ENCODE assay signal across 9 cellular contexts in the genomic region with DNA sequence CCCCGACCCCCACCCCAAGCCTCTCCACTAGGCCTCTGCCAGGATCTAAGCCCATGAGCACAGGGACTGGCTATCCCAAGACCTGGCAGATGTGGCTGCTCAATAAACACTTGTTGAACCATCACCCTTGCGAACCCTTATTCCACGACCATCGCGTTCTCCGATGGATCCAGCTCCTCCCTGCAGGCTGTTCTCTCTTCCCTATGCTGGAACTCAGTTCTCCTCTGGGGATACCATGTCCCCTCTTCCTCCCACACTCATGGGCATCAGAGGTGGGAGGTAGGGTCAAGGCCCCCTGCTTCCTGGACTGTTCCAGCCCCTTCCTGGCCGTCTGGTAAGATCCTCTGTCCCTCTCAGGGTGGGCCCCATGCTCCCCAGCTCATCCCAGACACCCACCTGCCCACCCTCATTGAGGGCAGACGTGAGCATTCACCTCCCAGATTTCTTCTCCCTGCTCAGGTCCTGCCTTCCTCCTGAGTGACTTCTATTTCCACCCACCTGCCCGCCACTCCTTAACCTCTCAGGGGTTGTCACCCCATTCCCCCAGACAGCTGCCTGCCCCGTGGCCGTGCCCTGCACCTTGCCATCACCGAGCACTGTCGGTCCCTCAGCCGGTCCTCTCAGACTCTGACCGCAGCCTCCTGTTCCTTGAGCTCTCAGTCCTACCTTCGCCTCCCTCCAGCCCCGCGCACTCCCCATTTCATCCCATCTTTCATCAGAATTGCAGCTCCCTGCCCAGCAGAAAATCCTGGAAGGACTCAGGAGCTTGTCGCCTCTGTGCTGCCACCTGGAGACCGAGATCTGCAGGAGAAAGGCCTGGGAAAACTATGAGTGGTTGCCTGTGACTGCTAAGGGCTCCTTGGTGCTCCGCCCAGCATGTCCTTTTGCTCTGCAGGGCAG. TPM values are rescaled to one million over a fixed set of nuclear protein-coding genes. Genes with fewer than 3 reads are reported as not detected.
DNase-seq lines count a peak whose midpoint lies in the region; ATAC-seq, FAIRE-seq and TF ChIP-seq lines count a peak whose summit lies in the region.
"Had no signal": no experiment of that assay in that cellular context is flagged by ENCODE, and none has a peak within 500 bp of the region (broad histone marks: within the 10 kb centered on the region; RNA-seq: fewer than 3 reads in every experiment).

No MANE protein-coding gene starts in this region.

- no peaks in the 10 kb centered on the region for H3K4me1 Mint-ChIP-seq in activated T-cell treated with anti-CD3 and anti-CD28 coated beads, Interleukin-2, amount 50 U/mL, for 72 hours (ENCODE audit: low read depth)

- peak; percentile 19 for TF ChIP-seq CTCF in MM.1S (IDR thresholded peaks at IDR 0.05; ENCODE audit: low read length)
- TF ChIP-seq CTCF in body of pancreas (IDR thresholded peaks at IDR 0.05), result peak in 5 of 7 experiments; percentile 6 to 31 (median 23)

- no peaks in the 10 kb centered on the region for H3K9me3 Mint-ChIP-seq in activated T-cell treated with anti-CD3 and anti-CD28 coated beads, Interleukin-2, amount 50 U/mL, for 72 hours

- no peak overlapping the region for H3K27ac ChIP-seq in MM.1S (ENCODE audit: low read length)
- H3K27ac ChIP-seq in body of pancreas, result no peak overlapping the region

- DNase-seq in DMS 273 (lab: John Stamatoyannopoulos, UW; ENCODE audit: unreplicated experiment), result peak; percentile 70
- DNase-seq in DMS 273 treated with DMSO at 0.1 percent for 48 hours (lab: John Stamatoyannopoulos, UW), result no peak
- DNase-seq in MM.1S, result no peak
- peak in 3 of 4 donors; percentile 46 to 49 (median 48) for DNase-seq in body of pancreas
- DNase-seq in left kidney (ENCODE audit: low read depth, low spot score), result peak; percentile 91
- peak; percentile 38 for DNase-seq in urothelium cell line (ENCODE audit: low spot score)
- no peak for DNase-seq in activated T-cell treated with anti-CD3 and anti-CD28 coated beads, Interleukin-2, amount 50 U/mL, for 72 hours

- no peak overlapping the region for H3K27ac Mint-ChIP-seq in activated T-cell treated with anti-CD3 and anti-CD28 coated beads, Interleukin-2, amount 50 U/mL, for 72 hours

- WGBS in body of pancreas, 2 donors, result 77 to 79% methylated on average over 18 to 21 of the region's 21 CpGs

- no peaks in the 10 kb centered on the region for H3F3A ChIP-seq in MM.1S (ENCODE audit: insufficient read depth, low read length)

- H3K36me3 Mint-ChIP-seq in activated T-cell treated with anti-CD3 and anti-CD28 coated beads, Interleukin-2, amount 50 U/mL, for 72 hours (ENCODE audit: insufficient read depth in 2 of 2), result peaks cover 0 to 3% of the 10 kb centered on the region in 2 donors

- H3K9me2 ChIP-seq in MM.1S (replicated peaks; ENCODE audit: insufficient read depth, low read length), result no peaks in the 10 kb centered on the region

- no peak for TF ChIP-seq POLR2A in body of pancreas (IDR thresholded peaks at IDR 0.05)

- no peaks in the 10 kb centered on the region for H4K20me1 ChIP-seq in MM.1S (ENCODE audit: insufficient read depth, low read length)

- no peak overlapping the region for H2AFZ ChIP-seq in MM.1S (ENCODE audit: low read length)

- H3K4me3 Mint-ChIP-seq in activated T-cell treated with anti-CD3 and anti-CD28 coated beads, Interleukin-2, amount 50 U/mL, for 72 hours, result no peak overlapping the region

- H3K4me3 ChIP-seq in MM.1S (ENCODE audit: low read length) (no peak overlapping the region), body of pancreas (no peak overlapping the region)

- peak; percentile 56 for FAIRE-seq in urothelium cell line (lab: Jason Lieb, UNC)
- FAIRE-seq: A204.1 had no signal

- ATAC-seq in body of pancreas, result no peak
- ATAC-seq in activated T-cell treated with anti-CD3 and anti-CD28 coated beads, Interleukin-2, amount 50 U/mL, for 72 hours (replicated peaks in 1 of 2), result no peak
- ATAC-seq in GM21367 (IDR thresholded peaks at IDR 0.05; ENCODE audit: unreplicated experiment), result no peak

- H3K4me2 ChIP-seq in MM.1S (ENCODE audit: low read depth, low read length), result no peak overlapping the region

- no peaks in the 10 kb centered on the region for H3K27me3 ChIP-seq in MM.1S (replicated peaks; ENCODE audit: insufficient read depth, low read length)
- H3K27me3 ChIP-seq in body of pancreas, result no peaks in the 10 kb centered on the region

- intact Hi-C loops in body of pancreas (cut with DNase I), result no loop called here

- H3K9me3 ChIP-seq in MM.1S (replicated peaks; ENCODE audit: insufficient read depth, low read length) (no peaks in the 10 kb centered on the region), body of pancreas (no peaks in the 10 kb centered on the region)

- H3K36me3 ChIP-seq in MM.1S (replicated peaks; ENCODE audit: insufficient read depth, low read length) (no peaks in the 10 kb centered on the region), body of pancreas (replicated peaks in 1 of 2; ENCODE audit: insufficient read depth in 1 of 2, low read depth in 2 of 2) (peaks cover 0 to 11% of the 10 kb centered on the region in 2 donors)

- no peaks in the 10 kb centered on the region for H3K27me3 Mint-ChIP-seq in activated T-cell treated with anti-CD3 and anti-CD28 coated beads, Interleukin-2, amount 50 U/mL, for 72 hours (ENCODE audit: low read depth)

- H3K4me1 ChIP-seq in MM.1S (ENCODE audit: low read length) (no peaks in the 10 kb centered on the region), body of pancreas (no peaks in the 10 kb centered on the region)

- H3K9ac ChIP-seq in MM.1S (ENCODE audit: low read length), result no peak overlapping the region

- H3K79me2 ChIP-seq in MM.1S (ENCODE audit: low read length), result no peaks in the 10 kb centered on the region

RNA-seq across cellular contexts. Expression of a gene that starts 42.0 kb away (rescaled TPM):
- 10 to 100 TPM; 27.8 to 38.2 TPM for total RNA-seq in body of pancreas
- 10 to 100 TPM; 70.9 to 71.6 TPM for total RNA-seq in activated T-cell treated with anti-CD3 and anti-CD28 coated beads, Interleukin-2, amount 50 U/mL, for 72 hours

RNA-seq across cellular contexts. Expression of a gene that starts 44.4 kb away (rescaled TPM):
- 10 to 100 TPM in 1 of 2 donors, 1 to 10 TPM in 1; 6.0 to 10.2 TPM for total RNA-seq in body of pancreas
- 10 to 100 TPM in 1 of 2 donors, 1 to 10 TPM in 1; 7.2 to 15.1 TPM for total RNA-seq in activated T-cell treated with anti-CD3 and anti-CD28 coated beads, Interleukin-2, amount 50 U/mL, for 72 hours

RNA-seq across cellular contexts. Expression of a gene that starts 45.8 kb away (rescaled TPM):
- total RNA-seq in body of pancreas, result not detected
- total RNA-seq in activated T-cell treated with anti-CD3 and anti-CD28 coated beads, Interleukin-2, amount 50 U/mL, for 72 hours, result under 1 TPM; 0.46 to 0.53 TPM

Comparison
In these comparisons a context has a peak if more than half of its experiments do, and no peak if none do; other contexts are left out.
1. DNase-seq: peak in DMS 273 (single experiment), body of pancreas (3 of 4), left kidney (single experiment) and urothelium cell line (single experiment); none in DMS 273 treated with DMSO at 0.1 percent for 48 hours (single experiment), MM.1S (single experiment) and activated T-cell treated with anti-CD3 and anti-CD28 coated beads, Interleukin-2, amount 50 U/mL, for 72 hours (0 of 2).